Comparison of ENCODE assay signal across 11 cellular contexts in genomic region chr3:13137808-13138565, GRCh38.
"Had no signal": no experiment of that assay in that cellular context is flagged by ENCODE, and none has a peak within 500 bp of the region (broad histone marks: within the 10 kb centered on the region; RNA-seq: fewer than 3 reads in every experiment).

No MANE protein-coding gene starts in this region.

- DNase-seq: activated CD4-positive, alpha-beta T cell treated with anti-CD3 and anti-CD28 coated beads, Interleukin-2, amount 10 ng/mL, durations not matched to agents 24 days and 14 days; activated effector memory CD4-positive, alpha-beta T cell treated with Interleukin-2 at 50 U/mL for 16 hours; activated T-cell treated with anti-CD3 and anti-CD28 coated beads, Interleukin-2, amount 50 U/mL, for 24 hours; amygdala; glutamatergic neuron; mesenchymal stem cell; stimulated activated CD4-positive, alpha-beta T cell treated with anti-CD3 and anti-CD28 coated beads, Interleukin-2, amount 100 ng/mL, for 24 hours; stimulated activated naive CD4-positive, alpha-beta T cell; substantia nigra had no signal

- H3K9ac ChIP-seq: parathyroid adenoma had no signal

- H3K79me2 ChIP-seq: parathyroid adenoma had no signal

- H3K4me1 ChIP-seq: parathyroid adenoma had no signal

- ATAC-seq: esophagus mucosa had no signal

- H3K27ac ChIP-seq: parathyroid adenoma had no signal
